14 cellular contexts compared by ENCODE assay signal in the genomic region with DNA sequence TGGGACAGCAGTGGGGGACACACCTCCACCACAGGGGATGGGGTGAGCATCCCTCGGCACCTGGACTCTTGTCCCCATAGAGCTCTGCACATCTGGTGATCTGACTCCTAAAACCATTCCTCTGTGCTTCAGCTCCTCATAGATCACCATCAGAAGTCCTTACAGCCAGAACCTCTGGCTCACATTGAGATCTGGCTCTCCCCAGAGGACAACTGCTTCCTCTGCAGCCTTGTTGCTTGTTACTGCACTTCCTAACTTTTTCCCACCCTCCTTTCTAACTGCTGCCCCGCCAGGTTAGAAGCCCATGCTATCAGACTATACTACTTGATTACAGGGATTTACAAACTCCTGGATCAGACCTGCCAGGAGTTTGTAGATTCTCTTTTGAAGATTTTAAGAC.
DNase-seq lines count a peak whose midpoint lies in the region; ATAC-seq and TF ChIP-seq lines count a peak whose summit lies in the region.
"Had no signal": no experiment of that assay in that cellular context is flagged by ENCODE, and none has a peak within 500 bp of the region (broad histone marks: within the 10 kb centered on the region; RNA-seq: fewer than 3 reads in every experiment).

No MANE protein-coding gene starts in this region.

- CTCF ChIA-PET in CD8-positive, alpha-beta memory T cell (lab: Charles Lee) = no interaction called here

- H3K4me1 ChIP-seq in CD8-positive, alpha-beta memory T cell (ENCODE audit: insufficient read depth, low read length) = no peaks in the 10 kb centered on the region
- H3K4me1 ChIP-seq: colonic mucosa, lower lobe of right lung, vagina had no signal

- no peaks in the 10 kb centered on the region for H3K27me3 ChIP-seq in MG63
- H3K27me3 ChIP-seq in brain microvascular endothelial cell (replicated peaks) = no peaks in the 10 kb centered on the region
- H3K27me3 ChIP-seq in CD8-positive, alpha-beta memory T cell (ENCODE audit: insufficient read depth, low read length, poor library complexity, severe bottlenecking) = no peaks in the 10 kb centered on the region
- H3K27me3 ChIP-seq: colonic mucosa, vagina had no signal

- H3K27me3 Mint-ChIP-seq in naive thymus-derived CD8-positive, alpha-beta T cell = no peaks in the 10 kb centered on the region
- H3K27me3 Mint-ChIP-seq in CD8-positive, alpha-beta memory T cell = no peaks in the 10 kb centered on the region

- H3K36me3 Mint-ChIP-seq in naive thymus-derived CD8-positive, alpha-beta T cell = peaks cover 4 to 15% (median 8%) of the 10 kb centered on the region in 3 donors
- peaks cover 2 to 10% (median 8%) of the 10 kb centered on the region in 3 donors for H3K36me3 Mint-ChIP-seq in CD8-positive, alpha-beta memory T cell

- no peak overlapping the region for H3K27ac Mint-ChIP-seq in naive thymus-derived CD8-positive, alpha-beta T cell
- H3K27ac Mint-ChIP-seq in CD8-positive, alpha-beta memory T cell = no peak overlapping the region

- in situ Hi-C loops in brain microvascular endothelial cell (cut with HindIII; ENCODE audit: low pct_ligation_motif_present, low sequenced_read_pairs) = no loop called here

- DNase-seq in EH (ENCODE audit: low read depth) = peak; percentile 54
- peak; percentile 8 for DNase-seq in MG63
- peak; percentile 50 for DNase-seq in brain microvascular endothelial cell
- DNase-seq in myocyte (ENCODE audit: low read depth) = peak; percentile 55
- DNase-seq in naive thymus-derived CD8-positive, alpha-beta T cell = no peak
- no peak for DNase-seq in CD8-positive, alpha-beta memory T cell
- DNase-seq: activated CD4-positive, alpha-beta T cell treated with anti-CD3 and anti-CD28 coated beads for 4 hours; colonic mucosa; lower lobe of right lung; NCI-H1694 treated with DMSO at 0.1 percent for 48 hours; stimulated activated CD4-positive, alpha-beta T cell treated with anti-CD3 and anti-CD28 coated beads, Interleukin-2, amount 100 ng/mL, for 24 hours had no signal

- H3K4me3 ChIP-seq in MG63 (no peak overlapping the region), brain microvascular endothelial cell (ENCODE audit: low read depth, low read length) (no peak overlapping the region)
- H3K4me3 ChIP-seq in CD8-positive, alpha-beta memory T cell (ENCODE audit: low read length) = no peak overlapping the region
- H3K4me3 ChIP-seq: colonic mucosa, lower lobe of right lung, vagina had no signal

- no peak overlapping the region for H3K4me3 Mint-ChIP-seq in naive thymus-derived CD8-positive, alpha-beta T cell
- H3K4me3 Mint-ChIP-seq in CD8-positive, alpha-beta memory T cell = no peak overlapping the region

- H3K9me3 ChIP-seq in MG63 = no peaks in the 10 kb centered on the region
- no peaks in the 10 kb centered on the region for H3K9me3 ChIP-seq in CD8-positive, alpha-beta memory T cell (ENCODE audit: low read length)
- H3K9me3 ChIP-seq: colonic mucosa, lower lobe of right lung, vagina had no signal

- ATAC-seq in HG03565 (IDR thresholded peaks at IDR 0.05; ENCODE audit: unreplicated experiment) = no peak
- ATAC-seq in GM21786 (IDR thresholded peaks at IDR 0.05; ENCODE audit: unreplicated experiment) = no peak
- ATAC-seq in naive thymus-derived CD8-positive, alpha-beta T cell = no peak
- ATAC-seq: lower lobe of right lung had no signal

- H3K36me3 ChIP-seq in MG63 (no peaks in the 10 kb centered on the region), brain microvascular endothelial cell (replicated peaks) (no peaks in the 10 kb centered on the region)
- H3K36me3 ChIP-seq in CD8-positive, alpha-beta memory T cell (ENCODE audit: insufficient read depth, low read length) = no peaks in the 10 kb centered on the region
- H3K36me3 ChIP-seq: colonic mucosa, lower lobe of right lung, vagina had no signal

- no peaks in the 10 kb centered on the region for H3K9me3 Mint-ChIP-seq in naive thymus-derived CD8-positive, alpha-beta T cell
- no peaks in the 10 kb centered on the region for H3K9me3 Mint-ChIP-seq in CD8-positive, alpha-beta memory T cell

- POLR2A ChIA-PET in naive thymus-derived CD8-positive, alpha-beta T cell (lab: Charles Lee) = no interaction called here
- POLR2A ChIA-PET in CD8-positive, alpha-beta memory T cell (lab: Charles Lee) = no interaction called here

- peak; percentile 64 for TF ChIP-seq CTCF in brain microvascular endothelial cell (IDR thresholded peaks at IDR 0.05; ENCODE audit: low read depth, low read length, missing control alignments)

- no peak overlapping the region for H3K27ac ChIP-seq in brain microvascular endothelial cell
- no peak overlapping the region for H3K27ac ChIP-seq in CD8-positive, alpha-beta memory T cell (ENCODE audit: low read depth, low read length)
- H3K27ac ChIP-seq: colonic mucosa, lower lobe of right lung, vagina had no signal

- no peaks in the 10 kb centered on the region for H3K4me1 Mint-ChIP-seq in naive thymus-derived CD8-positive, alpha-beta T cell
- H3K4me1 Mint-ChIP-seq in CD8-positive, alpha-beta memory T cell = no peaks in the 10 kb centered on the region

Comparison
In these comparisons a context has a peak if more than half of its experiments do, and no peak if none do; other contexts are left out.
1. DNase-seq: peak in EH (single experiment), MG63 (single experiment), brain microvascular endothelial cell (single experiment) and myocyte (single experiment); none in naive thymus-derived CD8-positive, alpha-beta T cell (0 of 10) and CD8-positive, alpha-beta memory T cell (0 of 5).